8 cellular contexts compared by ENCODE assay signal in genomic region chr11:67508486-67509121, GRCh38. TPM values are rescaled to one million over a fixed set of nuclear protein-coding genes. Genes with fewer than 3 reads are reported as not detected.
DNase-seq lines count a peak whose midpoint lies in the region; ATAC-seq and TF ChIP-seq lines count a peak whose summit lies in the region.

No MANE protein-coding gene starts in this region.

- peak; percentile 76 for TF ChIP-seq EP300 in neural cell (conservative IDR thresholded peaks at IDR 0.05; ENCODE audit: poor library complexity, severe bottlenecking)

- H3K4me2 ChIP-seq in Loucy (ENCODE audit: low read depth, low read length, poor library complexity, severe bottlenecking) (peak overlapping the region; percentile 97), neural cell (ENCODE audit: low read length) (peak overlapping the region; percentile 60)

- TF ChIP-seq CTCF in Loucy (conservative IDR thresholded peaks at IDR 0.05; ENCODE audit: low read length): no peak
- no peak for TF ChIP-seq CTCF in RWPE2 (IDR thresholded peaks at IDR 0.05; ENCODE audit: poor library complexity, severe bottlenecking)
- TF ChIP-seq CTCF in fibroblast of villous mesenchyme (IDR thresholded peaks at IDR 0.05; ENCODE audit: insufficient read depth, low read depth, low read length): no peak
- no peak for TF ChIP-seq CTCF in neural cell (IDR thresholded peaks at IDR 0.05; ENCODE audit: poor library complexity, severe bottlenecking)

- peaks cover 45% of the 10 kb centered on the region for H3K4me1 Mint-ChIP-seq in stimulated activated naive CD8-positive, alpha-beta T cell treated with anti-CD3 and anti-CD28 coated beads, Interleukin-15, amount 100 ng/mL, for 72 hours

- H3K79me2 ChIP-seq in Loucy (ENCODE audit: insufficient read depth, low read length) (peaks cover 26% of the 10 kb centered on the region), neural cell (replicated peaks; ENCODE audit: insufficient read depth, low read length) (peaks cover 3% of the 10 kb centered on the region)

- peaks cover 15% of the 10 kb centered on the region for H3K27me3 Mint-ChIP-seq in stimulated activated naive CD8-positive, alpha-beta T cell treated with anti-CD3 and anti-CD28 coated beads, Interleukin-15, amount 100 ng/mL, for 72 hours

- no peaks in the 10 kb centered on the region for H3K9me3 ChIP-seq in Loucy (ENCODE audit: insufficient read depth, low read depth, low read length)
- no peaks in the 10 kb centered on the region for H3K9me3 ChIP-seq in RWPE2 (ENCODE audit: severe bottlenecking)
- H3K9me3 ChIP-seq in neural cell (ENCODE audit: low read length): no peaks in the 10 kb centered on the region

- H3K4me3 Mint-ChIP-seq in stimulated activated naive CD8-positive, alpha-beta T cell treated with anti-CD3 and anti-CD28 coated beads, Interleukin-15, amount 100 ng/mL, for 72 hours: peak overlapping the region; percentile 94 to 95

- no peak for TF ChIP-seq RAD21 in neural cell (conservative IDR thresholded peaks at IDR 0.05)

- H3K27ac Mint-ChIP-seq in stimulated activated naive CD8-positive, alpha-beta T cell treated with anti-CD3 and anti-CD28 coated beads, Interleukin-15, amount 100 ng/mL, for 72 hours: peak overlapping the region; percentile 72 to 99

- peaks cover 26% of the 10 kb centered on the region for H4K20me1 ChIP-seq in Loucy (ENCODE audit: insufficient read depth, low read length, poor library complexity, severe bottlenecking)
- H4K20me1 ChIP-seq in neural cell (ENCODE audit: insufficient read depth): no peaks in the 10 kb centered on the region

- H3K27ac ChIP-seq in RWPE2 (ENCODE audit: poor library complexity, severe bottlenecking) (peak overlapping the region; percentile 96), neural cell (ENCODE audit: low read length) (peak overlapping the region; percentile 95)

- H3K9ac ChIP-seq in Loucy (ENCODE audit: low read depth, low read length, poor library complexity, severe bottlenecking) (peak overlapping the region; percentile 78), neural cell (ENCODE audit: low read length) (peak overlapping the region; percentile 94)

- H3K4me1 ChIP-seq in Loucy (ENCODE audit: insufficient read depth, low read length, poor library complexity, severe bottlenecking) (peaks cover 33% of the 10 kb centered on the region), RWPE2 (ENCODE audit: insufficient read depth, poor library complexity, severe bottlenecking) (peaks cover 10% of the 10 kb centered on the region)

- peak; percentile 98 for DNase-seq in ELF-1 (ENCODE audit: low read depth, low spot score)
- peak; percentile 99 for DNase-seq in H7
- DNase-seq in RWPE2 (ENCODE audit: low spot score): peak; percentile 99
- peak; percentile 99 for DNase-seq in activated effector memory CD4-positive, alpha-beta T cell treated with anti-CD3 and anti-CD28 coated beads, Interleukin-2, amount 50 U/mL, for 16 hours
- peak; percentile 97 for DNase-seq in fibroblast of villous mesenchyme (ENCODE audit: low read depth)
- peak; percentile 98 to 99 for DNase-seq in stimulated activated naive CD8-positive, alpha-beta T cell treated with anti-CD3 and anti-CD28 coated beads, Interleukin-15, amount 100 ng/mL, for 72 hours

- H3F3A ChIP-seq in Loucy (ENCODE audit: low read depth) (peaks cover 6% of the 10 kb centered on the region), neural cell (ENCODE audit: insufficient read depth, low read length, poor library complexity, severe bottlenecking) (no peaks in the 10 kb centered on the region)

- no peaks in the 10 kb centered on the region for H3K9me3 Mint-ChIP-seq in stimulated activated naive CD8-positive, alpha-beta T cell treated with anti-CD3 and anti-CD28 coated beads, Interleukin-15, amount 100 ng/mL, for 72 hours

- H3K36me3 ChIP-seq in H7 (replicated peaks; ENCODE audit: control insufficient read depth, insufficient read depth, low read length) (no peaks in the 10 kb centered on the region), Loucy (ENCODE audit: insufficient read depth, low read length) (no peaks in the 10 kb centered on the region), RWPE2 (ENCODE audit: low read depth) (peaks cover 12% of the 10 kb centered on the region), neural cell (ENCODE audit: insufficient read depth, low read length) (no peaks in the 10 kb centered on the region)

- H3K4me3 ChIP-seq in H7 (ENCODE audit: insufficient read depth, low read depth, low read length) (peak overlapping the region; percentile 93), Loucy (ENCODE audit: low read length, poor library complexity, severe bottlenecking) (peak overlapping the region; percentile 86), RWPE2 (ENCODE audit: severe bottlenecking) (peak overlapping the region; percentile 66), fibroblast of villous mesenchyme (ENCODE audit: low read depth, low read length) (peak overlapping the region; percentile 90), neural cell (ENCODE audit: low read length) (peak overlapping the region; percentile 78)

- H3K27me3 ChIP-seq in H7 (ENCODE audit: control insufficient read depth, insufficient read depth, low read length): peaks cover 6% of the 10 kb centered on the region; the same call in 1 of the 2 replicates
- no peaks in the 10 kb centered on the region for H3K27me3 ChIP-seq in Loucy (ENCODE audit: insufficient read depth, low read length, poor library complexity, severe bottlenecking)
- H3K27me3 ChIP-seq in RWPE2 (ENCODE audit: insufficient read depth, poor library complexity, severe bottlenecking): no peaks in the 10 kb centered on the region
- H3K27me3 ChIP-seq in neural cell (ENCODE audit: insufficient read depth, low read depth, low read length): no peaks in the 10 kb centered on the region

- H2AFZ ChIP-seq in Loucy (ENCODE audit: low read length) (peak overlapping the region; percentile 89), neural cell (ENCODE audit: low read depth, low read length) (peak overlapping the region; percentile 77)

- peak; percentile 6 for ATAC-seq in RWPE2 (ENCODE audit: low read depth)
- ATAC-seq in stimulated activated naive CD8-positive, alpha-beta T cell treated with anti-CD3 and anti-CD28 coated beads, Interleukin-15, amount 100 ng/mL, for 72 hours: peak; percentile 57

- H3K9me2 ChIP-seq in Loucy (replicated peaks; ENCODE audit: low read depth, low read length) (no peaks in the 10 kb centered on the region), neural cell (ENCODE audit: insufficient read depth, low read length) (no peaks in the 10 kb centered on the region)

TF ChIP-seq in neural cell, 6 proteins besides CTCF, POLR2A, EP300 and RAD21:
- TF ChIP-seq POLR2AphosphoS5 (IDR thresholded peaks at IDR 0.05) (peak; percentile 88), REST (IDR thresholded peaks at IDR 0.05; ENCODE audit: borderline replicate concordance) (peak; percentile 60), EZH2 (IDR thresholded peaks at IDR 0.05; ENCODE audit: borderline replicate concordance, insufficient read depth, low read length, poor library complexity, severe bottlenecking) (no peak), TAF1 (IDR thresholded peaks at IDR 0.05; ENCODE audit: low read depth) (no peak), MXI1 (conservative IDR thresholded peaks at IDR 0.05; ENCODE audit: poor library complexity, severe bottlenecking) (peak; percentile 94), SMC3 (conservative IDR thresholded peaks at IDR 0.05; ENCODE audit: poor library complexity) (peak; percentile 30)

RNA-seq across cellular contexts. Expression of gene CDK2AP2, which starts 0.6 kb away (rescaled TPM):
- 28.6 and 38.1 TPM in 2 replicates for total RNA-seq in H7 (2014; rRNA removed; shearing (Covaris generic))
- 13.5 and 16.8 TPM in 2 replicates for total RNA-seq in fibroblast of villous mesenchyme
- 18.1 and 22.4 TPM in 2 replicates for polyA plus RNA-seq in neural cell
- 15.9 and 20.0 TPM in 2 replicates for polyA minus RNA-seq in neural cell

RNA-seq across cellular contexts. Expression of gene PITPNM1, which starts 3.4 kb away (rescaled TPM):
- total RNA-seq in H7 (2014; rRNA removed; shearing (Covaris generic)): 36.9 and 37.5 TPM in 2 replicates
- total RNA-seq in fibroblast of villous mesenchyme: 21.9 and 22.9 TPM in 2 replicates
- polyA plus RNA-seq in neural cell: 25.8 and 37.2 TPM in 2 replicates
- polyA minus RNA-seq in neural cell: 40.2 and 42.1 TPM in 2 replicates

RNA-seq across cellular contexts. Expression of gene CABP2, which starts 14.6 kb away (rescaled TPM):
- not detected in 2 replicates for total RNA-seq in H7 (2014; rRNA removed; shearing (Covaris generic))
- total RNA-seq in fibroblast of villous mesenchyme: not detected in 2 replicates
- polyA plus RNA-seq in neural cell: not detected in 2 replicates
- polyA minus RNA-seq in neural cell: not detected in 2 replicates

RNA-seq across cellular contexts. Expression of gene AIP, which starts 25.8 kb away (rescaled TPM):
- total RNA-seq in H7 (2014; rRNA removed; shearing (Covaris generic)): 40.8 and 51.2 TPM in 2 replicates
- 42.7 and 55.1 TPM in 2 replicates for total RNA-seq in fibroblast of villous mesenchyme
- 83.9 and 121 TPM in 2 replicates for polyA plus RNA-seq in neural cell
- polyA minus RNA-seq in neural cell: 40.5 and 48.5 TPM in 2 replicates

RNA-seq across cellular contexts. Expression of gene TMEM134, which starts 39.6 kb away (rescaled TPM):
- 34.9 and 51.7 TPM in 2 replicates for total RNA-seq in H7 (2014; rRNA removed; shearing (Covaris generic))
- total RNA-seq in fibroblast of villous mesenchyme: 18.4 and 18.6 TPM in 2 replicates
- polyA plus RNA-seq in neural cell: 50.3 and 61.9 TPM in 2 replicates
- 17.2 and 17.5 TPM in 2 replicates for polyA minus RNA-seq in neural cell

Comparison
In these comparisons a context has a peak if more than half of its experiments do, and no peak if none do; other contexts are left out.
1. Peak in every context shown above with its lines: DNase-seq, ATAC-seq, H3K4me3 ChIP-seq and H3K27ac ChIP-seq.